17 cellular contexts compared by ENCODE assay signal in the genomic region with DNA sequence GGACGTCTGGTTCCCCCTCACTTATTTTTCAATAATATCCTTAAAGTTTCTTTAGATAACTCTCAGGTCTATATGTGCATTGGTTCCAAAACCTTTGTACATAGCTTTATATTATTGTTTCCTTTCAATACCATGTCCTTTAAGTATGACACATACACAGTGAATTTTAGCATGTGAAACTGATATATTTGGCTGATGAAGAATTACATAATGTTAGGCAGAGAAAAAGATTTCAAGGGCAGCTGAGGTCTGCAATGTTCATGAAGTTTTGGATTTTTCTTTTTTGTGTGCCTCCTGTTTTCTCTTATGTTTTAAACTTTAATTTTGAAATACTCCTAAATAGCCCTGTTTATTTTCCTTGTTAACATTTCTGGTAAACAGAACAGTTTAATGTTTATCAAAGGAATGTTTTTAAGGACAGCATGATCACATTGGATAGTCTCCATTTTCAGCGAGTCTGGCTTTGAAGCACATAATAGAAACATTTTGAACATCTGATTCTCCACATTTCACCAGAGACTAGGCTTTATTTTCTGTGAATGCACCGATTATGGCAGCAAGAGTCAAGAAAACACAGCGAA. TPM values are rescaled to one million over a fixed set of nuclear protein-coding genes. Genes with fewer than 3 reads are reported as not detected.
A peak's percentile ranks its signal among the peaks of the same experiment; 100 is the strongest.
DNase-seq lines count a peak whose midpoint lies in the region; ATAC-seq and TF ChIP-seq lines count a peak whose summit lies in the region.
"Had no signal": no experiment of that assay in that cellular context is flagged by ENCODE, and none has a peak within 500 bp of the region (broad histone marks: within the 10 kb centered on the region; RNA-seq: fewer than 3 reads in every experiment).

No MANE protein-coding gene starts in this region.

- H3K4me1 ChIP-seq in adipocyte (ENCODE audit: control insufficient read depth, insufficient read depth, low read length): peaks cover 53% of the 10 kb centered on the region
- peaks cover 12 to 46% (median 44%) of the 10 kb centered on the region in 5 donors for H3K4me1 ChIP-seq in subcutaneous abdominal adipose tissue (ENCODE audit: control insufficient read depth in 5 of 5, insufficient read depth in 5 of 5, low read length in 5 of 5)

- no peak for TF ChIP-seq CTCF in AG10803 (conservative IDR thresholded peaks at IDR 0.05; ENCODE audit: low read length)

- H3K9ac ChIP-seq in adipocyte (ENCODE audit: low read length) (peak overlapping the region; percentile 81), subcutaneous abdominal adipose tissue (ENCODE audit: low read length in 5 of 5) (peak overlapping the region in 3 of 5 donors; percentile 32 to 73 (median 39))

- ATAC-seq in left colon (no peak), GM19467 (IDR thresholded peaks at IDR 0.05; ENCODE audit: unreplicated experiment) (no peak)
- ATAC-seq: activated CD8-positive, alpha-beta T cell treated with anti-CD3 and anti-CD28 coated beads, Interleukin-2, amount 10 ng/mL, durations not matched to agents 7 days and 5 days had no signal

- H3K4me3 ChIP-seq in AG10803 (ENCODE audit: low read length): no peak overlapping the region
- H3K4me3 ChIP-seq in adipocyte (ENCODE audit: low read length): peak overlapping the region; percentile 60
- H3K4me3 ChIP-seq in subcutaneous abdominal adipose tissue (ENCODE audit: low read depth in 1 of 5, low read length in 5 of 5): no peak overlapping the region

- no peaks in the 10 kb centered on the region for H3K27me3 ChIP-seq in adipocyte (replicated peaks; ENCODE audit: control insufficient read depth, insufficient read depth, low read length)
- no peaks in the 10 kb centered on the region for H3K27me3 ChIP-seq in layer of hippocampus (ENCODE audit: control insufficient read depth, insufficient read depth, low read length)
- H3K27me3 ChIP-seq in subcutaneous abdominal adipose tissue (ENCODE audit: control insufficient read depth in 5 of 5, insufficient read depth in 4 of 5, low read length in 5 of 5): no peaks in the 10 kb centered on the region

- H3K36me3 ChIP-seq in adipocyte (ENCODE audit: control insufficient read depth, insufficient read depth, low read length, severe bottlenecking) (no peaks in the 10 kb centered on the region), subcutaneous abdominal adipose tissue (ENCODE audit: control insufficient read depth in 5 of 5, insufficient read depth in 5 of 5, low read length in 5 of 5) (no peaks in the 10 kb centered on the region)

- H3K9me3 ChIP-seq in adipocyte (ENCODE audit: control insufficient read depth, low read length): peaks cover 20% of the 10 kb centered on the region
- peaks cover 0 to 19% (median 14%) of the 10 kb centered on the region in 5 donors for H3K9me3 ChIP-seq in subcutaneous abdominal adipose tissue (ENCODE audit: control insufficient read depth in 5 of 5, low read length in 5 of 5)

- H3K27ac ChIP-seq in layer of hippocampus (ENCODE audit: low read depth, low read length) (peak overlapping the region; percentile 57), subcutaneous abdominal adipose tissue (ENCODE audit: low read depth, low read length) (peak overlapping the region; percentile 98)

- peak; percentile 37 for DNase-seq in AG10803 (ENCODE audit: low read depth)
- peak; percentile 51 for DNase-seq in adipocyte (ENCODE audit: low read depth)
- no peak for DNase-seq in left colon
- no peak for DNase-seq in activated effector memory CD4-positive, alpha-beta T cell treated with Interleukin-2 at 50 U/mL for 16 hours
- DNase-seq in activated CD4-positive, alpha-beta T cell treated with anti-CD3 and anti-CD28 coated beads for 4 hours: no peak
- DNase-seq: activated CD8-positive, alpha-beta T cell treated with anti-CD3 and anti-CD28 coated beads, Interleukin-2, amount 10 ng/mL, durations not matched to agents 7 days and 5 days; GDM1; MM.1S; NCI-H187 treated with DMSO at 0.1 percent for 48 hours; NCI-H446 treated with DMSO at 0.1 percent for 48 hours; SHP77; T-helper 1 cell had no signal

- intact Hi-C loops in left colon (cut with DNase I, micrococcal nuclease): no loop called here

RNA-seq across cellular contexts. Expression of a gene that starts 32.9 kb away (rescaled TPM):
- total RNA-seq in left colon: not detected
- total RNA-seq: activated CD8-positive, alpha-beta T cell treated with anti-CD3 and anti-CD28 coated beads, Interleukin-2, amount 10 ng/mL, durations not matched to agents 7 days and 5 days; bronchial epithelial cell; omental fat pad had no signal

Comparison
In these comparisons a context has a peak if more than half of its experiments do, and no peak if none do; other contexts are left out.
1. DNase-seq: peak in AG10803 (single experiment) and adipocyte (single experiment); none in left colon (0 of 2), activated effector memory CD4-positive, alpha-beta T cell treated with Interleukin-2 at 50 U/mL for 16 hours (single experiment) and activated CD4-positive, alpha-beta T cell treated with anti-CD3 and anti-CD28 coated beads for 4 hours (0 of 2).